ENCODE assay signal across 4 cellular contexts in genomic region chr20:8461186-8461585, GRCh38.
"Had no signal": no experiment of that assay in that cellular context is flagged by ENCODE, and none has a peak within 500 bp of the region (broad histone marks: within the 10 kb centered on the region; RNA-seq: fewer than 3 reads in every experiment).

No MANE protein-coding gene starts in this region.

- H2AFZ ChIP-seq: GM23338 had no signal

- H3K4me2 ChIP-seq: GM23338 had no signal

- H3K4me3 ChIP-seq: GM23338 had no signal

- DNase-seq: H9, HCEC 1CT, IMR-90 had no signal
